16 cellular contexts compared by ENCODE assay signal in the genomic region with DNA sequence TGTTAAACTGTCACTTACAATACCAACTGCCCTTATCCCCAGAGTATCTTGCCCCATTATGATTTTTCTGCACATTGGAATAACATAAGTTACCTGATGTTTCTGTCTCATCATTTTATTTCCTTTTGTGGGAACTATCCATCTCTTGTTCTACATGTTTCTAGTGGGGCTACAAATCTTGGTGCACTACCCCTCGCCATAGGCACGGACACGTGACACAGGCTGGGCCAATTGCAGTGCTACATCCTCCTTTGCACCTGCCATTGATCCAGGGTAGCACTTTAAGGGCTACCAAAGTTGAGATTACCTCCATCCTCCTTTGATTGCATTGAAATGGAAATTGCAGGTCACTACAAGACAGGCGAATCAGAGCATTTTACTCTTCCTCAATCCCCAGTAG. TPM values are rescaled to one million over a fixed set of nuclear protein-coding genes. Genes with fewer than 3 reads are reported as not detected.
DNase-seq lines count a peak whose midpoint lies in the region; ATAC-seq and TF ChIP-seq lines count a peak whose summit lies in the region.
"Had no signal": no experiment of that assay in that cellular context is flagged by ENCODE, and none has a peak within 500 bp of the region (broad histone marks: within the 10 kb centered on the region; RNA-seq: fewer than 3 reads in every experiment).

No MANE protein-coding gene starts in this region.

- intact Hi-C loops in heart right ventricle (cut with DNase I) (no loop called here), left lung (cut with DNase I) (no loop called here)

- TF ChIP-seq CTCF in heart right ventricle (IDR thresholded peaks at IDR 0.05) (no peak), left lung (IDR thresholded peaks at IDR 0.05) (no peak)

- WGBS in heart right ventricle, 2 donors, result 80 to 85% methylated on average over 4 of the region's 4 CpGs

- H3K9me3 ChIP-seq in heart right ventricle, result peaks cover 0 to 9% (median 4%) of the 10 kb centered on the region in 11 donors
- no peaks in the 10 kb centered on the region for H3K9me3 ChIP-seq in T-helper 17 cell (ENCODE audit: control insufficient read depth, low read length, poor library complexity, severe bottlenecking)
- no peaks in the 10 kb centered on the region for H3K9me3 ChIP-seq in left lung

- H3K27ac ChIP-seq in heart right ventricle (no peak overlapping the region), left lung (no peak overlapping the region)
- H3K27ac ChIP-seq: dorsolateral prefrontal cortex had no signal

- H3K4me1 ChIP-seq in heart right ventricle (no peaks in the 10 kb centered on the region), left lung (no peaks in the 10 kb centered on the region)

- no peak overlapping the region for H3K4me3 Mint-ChIP-seq in T-helper 17 cell

- peaks cover 7% of the 10 kb centered on the region for H3K27me3 Mint-ChIP-seq in T-helper 17 cell

- H3K36me3 ChIP-seq in heart right ventricle (no peaks in the 10 kb centered on the region), left lung (no peaks in the 10 kb centered on the region)

- H3K4me3 ChIP-seq in heart right ventricle, result no peak overlapping the region
- no peak overlapping the region for H3K4me3 ChIP-seq in left lung
- H3K4me3 ChIP-seq: dorsolateral prefrontal cortex had no signal

- DNase-seq in NCI-H82 (lab: John Stamatoyannopoulos, UW) (peak; percentile 62), NCI-H82 treated with DMSO at 0.1 percent for 48 hours (lab: John Stamatoyannopoulos, UW; ENCODE audit: unreplicated experiment) (no peak), HuH-7 (ENCODE audit: low spot score) (peak; percentile 48), RPMI7951 (ENCODE audit: low read depth) (peak; percentile 47), iPS-NIHi7 (ENCODE audit: extremely low spot score) (peak; percentile 57), heart right ventricle (no peak), T-helper 17 cell (no peak), left lung (no peak)
- DNase-seq: aorta; DND-41; dorsolateral prefrontal cortex; foreskin fibroblast; kidney; NCI-H2107; stimulated activated CD4-positive, alpha-beta T cell treated with anti-CD3 and anti-CD28 coated beads, Interleukin-2, amount 100 ng/mL, for 24 hours; stimulated activated naive CD4-positive, alpha-beta T cell treated with Interleukin-2 at 50 U/mL for 16 hours had no signal

- no peak overlapping the region for H3K27ac Mint-ChIP-seq in T-helper 17 cell

- H3K36me3 Mint-ChIP-seq in T-helper 17 cell (ENCODE audit: low read depth), result no peaks in the 10 kb centered on the region

- H3K27me3 ChIP-seq in heart right ventricle (peaks cover 0 to 8% (median 0%) of the 10 kb centered on the region in 7 donors), left lung (no peaks in the 10 kb centered on the region)

- no peaks in the 10 kb centered on the region for H3K4me1 Mint-ChIP-seq in T-helper 17 cell

- ATAC-seq in heart right ventricle, result no peak
- no peak for ATAC-seq in T-helper 17 cell
- no peak for ATAC-seq in left lung

RNA-seq across cellular contexts. Expression of gene SYT17, which starts 14.2 kb away (rescaled TPM):
- 0.20 and 0.24 TPM in 2 replicates for total RNA-seq in RPMI7951 (2014; rRNA removed; shearing (Covaris generic))
- total RNA-seq in heart right ventricle, result 1 to 10 TPM in 3 of 10 donors, under 1 TPM in 7; 0.20 to 1.3 (median 0.69) TPM
- polyA plus RNA-seq in heart right ventricle, result under 1 TPM; 0.41 to 0.51 TPM
- under 1 TPM in 1 of 2 donors, not detected in 1; 0.97 TPM for total RNA-seq in T-helper 17 cell
- 10 to 100 TPM; 12.3 to 26.3 TPM for total RNA-seq in left lung

RNA-seq across cellular contexts. Expression of gene ITPRIPL2, which starts 40.1 kb away (rescaled TPM):
- 14.5 and 15.9 TPM in 2 replicates for total RNA-seq in RPMI7951 (2014; rRNA removed; shearing (Covaris generic))
- total RNA-seq in heart right ventricle (10 to 100 TPM; 11.5 to 30.6 (median 13.8) TPM), T-helper 17 cell (1 to 10 TPM in 1 of 2 donors, under 1 TPM in 1; 0.85 to 2.0 TPM), left lung (10 to 100 TPM; 67.6 to 82.7 TPM)
- 1 to 10 TPM; 5.0 to 5.2 TPM for polyA plus RNA-seq in heart right ventricle

Comparison
In these comparisons a context has a peak if more than half of its experiments do, and no peak if none do; other contexts are left out.
1. DNase-seq: peak in NCI-H82 (single experiment), HuH-7 (single experiment), RPMI7951 (single experiment) and iPS-NIHi7 (single experiment); none in NCI-H82 treated with DMSO at 0.1 percent for 48 hours (single experiment), heart right ventricle (0 of 2), T-helper 17 cell (0 of 3) and left lung (0 of 2).
2. RNA of gene SYT17, which starts 14.2 kb away (total RNA-seq): 12.3 to 26.3 TPM in left lung; 0.97 TPM in T-helper 17 cell, 0.20 to 1.3 TPM in heart right ventricle and 0.20 to 0.24 TPM in RPMI7951; every median in the first group is over 4 times any median in the second.